Comparison of ENCODE assay signal across 8 cellular contexts in genomic region chr5:32311404-32312193, GRCh38. TPM values are rescaled to one million over a fixed set of nuclear protein-coding genes. Genes with fewer than 3 reads are reported as not detected.
DNase-seq lines count a peak whose midpoint lies in the region; ATAC-seq, FAIRE-seq and TF ChIP-seq lines count a peak whose summit lies in the region.

No MANE protein-coding gene starts in this region.

- peaks cover 13% of the 10 kb centered on the region for H3K36me3 Mint-ChIP-seq in activated naive CD8-positive, alpha-beta T cell treated with anti-CD3 and anti-CD28 coated beads, Interleukin-2, amount 50 U/mL, for 24 hours (ENCODE audit: low read depth)

- peaks cover 2% of the 10 kb centered on the region for H3K27me3 Mint-ChIP-seq in activated naive CD8-positive, alpha-beta T cell treated with anti-CD3 and anti-CD28 coated beads, Interleukin-2, amount 50 U/mL, for 24 hours

- H3K9me3 Mint-ChIP-seq in activated naive CD8-positive, alpha-beta T cell treated with anti-CD3 and anti-CD28 coated beads, Interleukin-2, amount 50 U/mL, for 24 hours: no peaks in the 10 kb centered on the region

- peaks cover 4 to 55% (median 43%) of the 10 kb centered on the region in 12 donors for H3K4me1 ChIP-seq in heart left ventricle
- peaks cover 17 to 20% of the 10 kb centered on the region in 2 donors for H3K4me1 ChIP-seq in kidney (ENCODE audit: control insufficient read depth in 1 of 2, insufficient read depth in 1 of 2, low read depth in 1 of 2, low read length in 2 of 2)
- peaks cover 16 to 29% of the 10 kb centered on the region in 2 donors for H3K4me1 ChIP-seq in thoracic aorta (ENCODE audit: control insufficient read depth in 1 of 2, low read depth in 2 of 2)

- H3K4me1 Mint-ChIP-seq in activated naive CD8-positive, alpha-beta T cell treated with anti-CD3 and anti-CD28 coated beads, Interleukin-2, amount 50 U/mL, for 24 hours: peaks cover 41% of the 10 kb centered on the region

- H3K9me3 ChIP-seq in heart left ventricle (no peaks in the 10 kb centered on the region), kidney (ENCODE audit: control insufficient read depth in 1 of 2, low read length in 2 of 2) (no peaks in the 10 kb centered on the region), thoracic aorta (no peaks in the 10 kb centered on the region)

- H3K4me3 Mint-ChIP-seq in activated naive CD8-positive, alpha-beta T cell treated with anti-CD3 and anti-CD28 coated beads, Interleukin-2, amount 50 U/mL, for 24 hours: peak overlapping the region; percentile 92

- ATAC-seq in heart left ventricle (no peak), Right ventricle myocardium inferior (no peak), thoracic aorta (ENCODE audit: insufficient number of reproducible peaks, low FRiP score, low read depth) (no peak), HG03045 (IDR thresholded peaks at IDR 0.05; ENCODE audit: unreplicated experiment) (no peak), sciatic nerve (no peak)
- ATAC-seq in activated naive CD8-positive, alpha-beta T cell treated with anti-CD3 and anti-CD28 coated beads, Interleukin-2, amount 50 U/mL, for 24 hours: no peak

- no peaks in the 10 kb centered on the region for H3K27me3 ChIP-seq in heart left ventricle
- no peaks in the 10 kb centered on the region for H3K27me3 ChIP-seq in thoracic aorta (replicated peaks; ENCODE audit: insufficient read depth)

- no peak for TF ChIP-seq POLR2A in heart left ventricle (IDR thresholded peaks at IDR 0.05)

- WGBS in heart left ventricle, 4 donors: 28 to 31% (median 29%) methylated on average over 16 of the region's 16 CpGs

- H3K36me3 ChIP-seq in heart left ventricle (no peaks in the 10 kb centered on the region), kidney (ENCODE audit: control insufficient read depth in 1 of 2, insufficient read depth in 2 of 2, low read length in 2 of 2) (no peaks in the 10 kb centered on the region), thoracic aorta (no peaks in the 10 kb centered on the region)

- H3K27ac ChIP-seq in heart left ventricle: peak overlapping the region; percentile 95 to 100 (median 98)
- peak overlapping the region; percentile 97 for H3K27ac ChIP-seq in kidney (ENCODE audit: low read depth in 2 of 2, low read length in 2 of 2)
- H3K27ac ChIP-seq in thoracic aorta: peak overlapping the region; percentile 91 to 98

- DNase-seq in heart left ventricle (no peak), Right ventricle myocardium inferior (ENCODE audit: missing footprints) (no peak), kidney (no peak), thoracic aorta (ENCODE audit: low spot score) (no peak), NCI-H526 treated with DMSO at 0.1 percent for 48 hours (lab: John Stamatoyannopoulos, UW) (no peak), sciatic nerve (ENCODE audit: low spot score) (no peak)
- DNase-seq in activated naive CD8-positive, alpha-beta T cell treated with anti-CD3 and anti-CD28 coated beads, Interleukin-2, amount 50 U/mL, for 24 hours: no peak

- H3K9ac ChIP-seq in kidney (ENCODE audit: low read length in 2 of 2): peak overlapping the region; percentile 74 to 85

- intact Hi-C loops in heart left ventricle (cut with DNase I) (loop anchor here in 7 of 10 donors (1.0 to 10.0 kb wide), 6 partner anchors 31 to 137 kb away; partner anchors contain the start of gene GOLPH3 (in 1 of the 7)), Right ventricle myocardium inferior (cut with DNase I) (loop anchor here (2.0 to 5.0 kb wide), 2 partner anchors 37 to 79 kb away; no protein-coding TSS in a partner anchor), kidney (cut with DNase I) (no loop called here), sciatic nerve (cut with DNase I) (no loop called here)

- FAIRE-seq in kidney (lab: Jason Lieb, UNC): no peak

- peak overlapping the region; percentile 70 to 100 (median 90) for H3K4me3 ChIP-seq in heart left ventricle
- H3K4me3 ChIP-seq in kidney (ENCODE audit: low read length in 2 of 2): peak overlapping the region; percentile 78 to 92
- peak overlapping the region; percentile 90 for H3K4me3 ChIP-seq in thoracic aorta

- H3K27ac Mint-ChIP-seq in activated naive CD8-positive, alpha-beta T cell treated with anti-CD3 and anti-CD28 coated beads, Interleukin-2, amount 50 U/mL, for 24 hours: peak overlapping the region; percentile 85

- no peak for TF ChIP-seq CTCF in heart left ventricle (IDR thresholded peaks at IDR 0.05)
- TF ChIP-seq CTCF in kidney (IDR thresholded peaks at IDR 0.05; ENCODE audit: borderline replicate concordance, extremely low read depth, insufficient read depth): no peak
- no peak for TF ChIP-seq CTCF in thoracic aorta (IDR thresholded peaks at IDR 0.05)

RNA-seq across cellular contexts. Expression of gene MTMR12, which starts 1.1 kb away (rescaled TPM):
- total RNA-seq in heart left ventricle (10 to 100 TPM; 13.3 to 28.7 (median 21.3) TPM), Right ventricle myocardium inferior (18.7 TPM), kidney (52.8 TPM), thoracic aorta (10 to 100 TPM; 23.6 to 45.0 TPM), sciatic nerve (40.6 TPM)
- polyA plus RNA-seq in heart left ventricle (10 to 100 TPM in 1 of 2 donors, 1 to 10 TPM in 1; 3.4 to 12.0 TPM), kidney (ENCODE audit: insufficient read depth, low read depth, low replicate concordance) (9.3 TPM)

Comparison
In these comparisons a context has a peak if more than half of its experiments do, and no peak if none do; other contexts are left out.
1. intact Hi-C loops: an anchor here in heart left ventricle (1.0 to 10.0 kb wide) and Right ventricle myocardium inferior (2.0 to 5.0 kb wide); none called in kidney and sciatic nerve.